Comparison of ENCODE assay signal across 8 cellular contexts in genomic region chr7:92768501-92769360, GRCh38.
DNase-seq lines count a peak whose midpoint lies in the region; ATAC-seq and TF ChIP-seq lines count a peak whose summit lies in the region.

No MANE protein-coding gene starts in this region.

- no peak overlapping the region for H3K4me3 Mint-ChIP-seq in activated naive CD4-positive, alpha-beta T cell treated with anti-CD3 and anti-CD28 coated beads, Interleukin-2, amount 10 ng/mL, durations not matched to agents 7 days and 5 days
- peak overlapping the region in 1 of 3 experiments; percentile 3 for H3K4me3 Mint-ChIP-seq in nephron

- TF ChIP-seq POLR2A in GM18505 (IDR thresholded peaks at IDR 0.05; ENCODE audit: borderline replicate concordance, extremely low read depth, insufficient read depth, insufficient read length) (no peak), Peyer's patch (IDR thresholded peaks at IDR 0.05) (no peak)

- peak overlapping the region; percentile 96 for H3K27ac ChIP-seq in KOPT-K1 (ENCODE audit: low read depth, low read length, poor library complexity, severe bottlenecking)
- H3K27ac ChIP-seq in right cardiac atrium (ENCODE audit: low read length), result no peak overlapping the region
- H3K27ac ChIP-seq in Peyer's patch, result no peak overlapping the region

- no peak overlapping the region for H3K4me3 ChIP-seq in right cardiac atrium (ENCODE audit: low read length)
- no peak overlapping the region for H3K4me3 ChIP-seq in Peyer's patch

- H3K9me3 ChIP-seq in KOPT-K1 (ENCODE audit: insufficient read depth, low read length, poor library complexity, severe bottlenecking), result no peaks in the 10 kb centered on the region
- H3K9me3 ChIP-seq in right cardiac atrium (ENCODE audit: control insufficient read depth, low read length), result no peaks in the 10 kb centered on the region
- H3K9me3 ChIP-seq in Peyer's patch, result no peaks in the 10 kb centered on the region

- peak; percentile 78 for ATAC-seq in GM18505 (IDR thresholded peaks at IDR 0.05; ENCODE audit: unreplicated experiment)
- peak; percentile 84 for ATAC-seq in GM21576 (IDR thresholded peaks at IDR 0.05; ENCODE audit: unreplicated experiment)
- ATAC-seq in right cardiac atrium, result no peak

- 86% methylated on average over 5 of the region's 5 CpGs for WGBS in right cardiac atrium

- peaks cover 3% of the 10 kb centered on the region for H3K4me1 ChIP-seq in right cardiac atrium (ENCODE audit: control insufficient read depth, insufficient read depth, low read length)
- H3K4me1 ChIP-seq in Peyer's patch, result peaks cover 0 to 12% (median 0%) of the 10 kb centered on the region in 4 donors

- DNase-seq in activated naive CD4-positive, alpha-beta T cell treated with anti-CD3 and anti-CD28 coated beads, Interleukin-2, amount 10 ng/mL, durations not matched to agents 7 days and 5 days, result no peak
- no peak for DNase-seq in effector CD8-positive, alpha-beta T cell (lab: John Stamatoyannopoulos, UW)
- DNase-seq in right cardiac atrium (no peak), Peyer's patch (no peak)

- intact Hi-C loops in right cardiac atrium (cut with DNase I), result no loop called here

- H3K9me3 Mint-ChIP-seq in activated naive CD4-positive, alpha-beta T cell treated with anti-CD3 and anti-CD28 coated beads, Interleukin-2, amount 10 ng/mL, durations not matched to agents 7 days and 5 days, result no peaks in the 10 kb centered on the region
- no peaks in the 10 kb centered on the region for H3K9me3 Mint-ChIP-seq in nephron

- H3K4me1 Mint-ChIP-seq in activated naive CD4-positive, alpha-beta T cell treated with anti-CD3 and anti-CD28 coated beads, Interleukin-2, amount 10 ng/mL, durations not matched to agents 7 days and 5 days, result peaks cover 38% of the 10 kb centered on the region
- H3K4me1 Mint-ChIP-seq in nephron, result peaks cover 43% of the 10 kb centered on the region

- TF ChIP-seq CTCF in nephron (IDR thresholded peaks at IDR 0.05; ENCODE audit: unreplicated experiment in 3 of 3) (no peak), Peyer's patch (IDR thresholded peaks at IDR 0.05) (no peak)

- H3K36me3 ChIP-seq in KOPT-K1 (ENCODE audit: insufficient read depth, low read length), result peaks cover 99% of the 10 kb centered on the region
- H3K36me3 ChIP-seq in Peyer's patch, result no peaks in the 10 kb centered on the region

- H3K27me3 ChIP-seq in right cardiac atrium (ENCODE audit: control insufficient read depth, insufficient read depth) (no peaks in the 10 kb centered on the region), Peyer's patch (no peaks in the 10 kb centered on the region)

- peaks cover 55% of the 10 kb centered on the region for H3K36me3 Mint-ChIP-seq in activated naive CD4-positive, alpha-beta T cell treated with anti-CD3 and anti-CD28 coated beads, Interleukin-2, amount 10 ng/mL, durations not matched to agents 7 days and 5 days
- H3K36me3 Mint-ChIP-seq in nephron (ENCODE audit: low read depth), result peaks cover 47% of the 10 kb centered on the region

- CTCF ChIA-PET in activated naive CD4-positive, alpha-beta T cell treated with anti-CD3 and anti-CD28 coated beads, Interleukin-2, amount 10 ng/mL, durations not matched to agents 7 days and 5 days (lab: Charles Lee), result interaction anchor here (1.7 kb wide), 1 partner anchor 63 kb away, joined by 3 read pairs; no protein-coding TSS in a partner anchor

- H3K27ac Mint-ChIP-seq in activated naive CD4-positive, alpha-beta T cell treated with anti-CD3 and anti-CD28 coated beads, Interleukin-2, amount 10 ng/mL, durations not matched to agents 7 days and 5 days, result peak overlapping the region; percentile 11
- peak overlapping the region; percentile 23 to 63 (median 26) for H3K27ac Mint-ChIP-seq in nephron

- no peaks in the 10 kb centered on the region for H3K27me3 Mint-ChIP-seq in activated naive CD4-positive, alpha-beta T cell treated with anti-CD3 and anti-CD28 coated beads, Interleukin-2, amount 10 ng/mL, durations not matched to agents 7 days and 5 days
- no peaks in the 10 kb centered on the region for H3K27me3 Mint-ChIP-seq in nephron (ENCODE audit: low read depth)

Comparison
In these comparisons a context has a peak if more than half of its experiments do, and no peak if none do; other contexts are left out.
1. ATAC-seq: peak in GM18505 (single experiment) and GM21576 (single experiment); none in right cardiac atrium (0 of 2).